ENCODE assay signal across 8 cellular contexts in the genomic region with DNA sequence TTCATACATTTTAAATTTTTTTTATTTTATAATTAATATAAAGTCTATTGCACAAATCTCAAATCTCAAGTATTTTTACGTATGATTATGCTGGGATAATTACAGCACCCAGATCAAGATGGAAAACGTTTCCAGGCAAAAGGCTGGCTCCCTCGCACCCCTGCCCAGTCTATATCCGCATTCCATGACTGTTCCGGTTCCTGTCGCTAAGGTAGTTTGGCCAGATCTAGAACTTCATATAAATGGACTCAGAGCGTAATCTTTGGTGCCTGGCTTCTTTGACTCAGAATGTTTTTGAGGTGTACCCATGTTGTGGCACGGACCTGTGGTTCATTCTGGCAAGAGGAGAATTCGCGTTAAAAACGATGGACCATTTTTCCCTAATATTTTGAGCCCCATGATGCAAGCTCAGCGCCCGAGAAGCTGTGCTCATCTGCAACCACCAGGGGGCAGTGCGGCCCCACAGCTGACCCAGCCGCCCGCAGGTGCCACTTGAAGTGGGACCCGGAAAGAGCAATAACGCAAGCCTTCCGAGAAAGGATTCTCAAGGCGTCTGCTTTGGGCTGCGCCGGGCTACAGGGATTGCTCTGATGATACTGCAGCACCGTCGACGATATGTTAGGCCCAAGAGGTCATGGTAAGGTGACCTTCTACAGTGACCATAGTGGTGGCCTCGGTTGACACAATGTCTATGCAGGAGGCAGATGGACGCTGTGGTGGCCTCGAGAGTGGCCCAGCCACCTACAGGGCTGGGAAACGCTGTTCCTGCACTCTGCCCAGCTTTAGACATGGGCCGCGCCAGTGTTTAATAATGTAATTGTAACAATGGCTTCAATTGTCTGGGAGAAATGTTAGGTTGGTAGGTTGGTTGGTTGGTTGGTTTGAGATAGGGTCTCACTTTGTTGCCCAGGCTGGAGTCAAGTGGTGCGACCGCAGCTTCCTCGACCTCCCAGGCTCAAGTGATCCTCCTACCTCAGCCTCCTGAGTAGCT.
A peak's percentile ranks its signal among the peaks of the same experiment; 100 is the strongest.
DNase-seq lines count a peak whose midpoint lies in the region; ATAC-seq, FAIRE-seq and TF ChIP-seq lines count a peak whose summit lies in the region.

No MANE protein-coding gene starts in this region.

- DNase-seq in AG09309 (ENCODE audit: low read depth) (no peak), GM19239 (ENCODE audit: insufficient read length, low spot score) (peak; percentile 80), NCI-H2107 (lab: John Stamatoyannopoulos, UW) (peak; percentile 43), bronchial epithelial cell (ENCODE audit: low read depth) (peak; percentile 38), kidney tubule cell (ENCODE audit: low spot score) (peak; percentile 75)
- DNase-seq in activated CD4-positive, CD25-positive, alpha-beta regulatory T cell (lab: John Stamatoyannopoulos, UW): peak; percentile 52 to 69 (median 59)
- peak; percentile 80 for DNase-seq in stimulated activated CD4-positive, alpha-beta T cell treated with anti-CD3 and anti-CD28 coated beads, Interleukin-1b, Interleukin-23, amount 100 ng/mL, for 48 hours

- FAIRE-seq in GM19239 (lab: Jason Lieb, UNC) (no peak), bronchial epithelial cell (lab: Jason Lieb, UNC) (no peak)

- ATAC-seq in HG03108 (IDR thresholded peaks at IDR 0.05; ENCODE audit: unreplicated experiment): no peak

- H3K36me3 ChIP-seq in bronchial epithelial cell (ENCODE audit: control insufficient read depth, insufficient read depth, low read length): no peaks in the 10 kb centered on the region

- H3K27me3 ChIP-seq in bronchial epithelial cell (ENCODE audit: control insufficient read depth, insufficient read depth, low read length): no peaks in the 10 kb centered on the region

- TF ChIP-seq CTCF in AG09309 (IDR thresholded peaks at IDR 0.05; ENCODE audit: control insufficient read depth, insufficient read depth, low read depth, low read length, missing control alignments) (peak; percentile 95), bronchial epithelial cell (IDR thresholded peaks at IDR 0.05; ENCODE audit: insufficient read depth, low read length, severe bottlenecking) (peak; percentile 95)

- H3K4me3 ChIP-seq in AG09309 (ENCODE audit: control insufficient read depth, low read depth, low read length): no peak overlapping the region
- no peak overlapping the region for H3K4me3 ChIP-seq in bronchial epithelial cell (ENCODE audit: low read depth, low read length)
